Comparison of ENCODE assay signal across 9 cellular contexts in genomic region chr5:14900661-14901461, GRCh38. TPM values are rescaled to one million over a fixed set of nuclear protein-coding genes. Genes with fewer than 3 reads are reported as not detected.
A peak's percentile ranks its signal among the peaks of the same experiment; 100 is the strongest.
DNase-seq lines count a peak whose midpoint lies in the region; ATAC-seq and TF ChIP-seq lines count a peak whose summit lies in the region.
"Had no signal": no experiment of that assay in that cellular context is flagged by ENCODE, and none has a peak within 500 bp of the region (broad histone marks: within the 10 kb centered on the region; RNA-seq: fewer than 3 reads in every experiment).

No MANE protein-coding gene starts in this region.

- H3K27ac ChIP-seq in smooth muscle cell (ENCODE audit: low read depth) (peak overlapping the region; percentile 82), ovary (no peak overlapping the region)

- DNase-seq in GM04504 (ENCODE audit: low read depth) (peak; percentile 17), chondrocyte (ENCODE audit: low spot score) (no peak), iris pigment epithelial cell (ENCODE audit: low read depth) (peak; percentile 61), smooth muscle cell (lab: John Stamatoyannopoulos, UW; ENCODE audit: unreplicated experiment) (no peak), ovary (no peak), DMS79 treated with DMSO at 0.1 percent for 48 hours (lab: John Stamatoyannopoulos, UW) (no peak)
- no peak for DNase-seq in activated naive CD4-positive, alpha-beta T cell (lab: John Stamatoyannopoulos, UW)
- DNase-seq: MM.1S had no signal

- H3K4me3 ChIP-seq in smooth muscle cell (no peak overlapping the region), ovary (no peak overlapping the region)

- H3K27me3 ChIP-seq in smooth muscle cell (ENCODE audit: low read depth) = no peaks in the 10 kb centered on the region
- no peaks in the 10 kb centered on the region for H3K27me3 ChIP-seq in ovary

- H3K4me1 Mint-ChIP-seq in chondrocyte (ENCODE audit: low read depth) = peaks cover 25% of the 10 kb centered on the region

- ATAC-seq in GM18498 (IDR thresholded peaks at IDR 0.05; ENCODE audit: unreplicated experiment) = no peak

- no peak overlapping the region for H3K4me3 Mint-ChIP-seq in chondrocyte (ENCODE audit: unreplicated experiment)

- H3F3A ChIP-seq in smooth muscle cell (ENCODE audit: low read depth) = peaks cover 17% of the 10 kb centered on the region

- no peak for TF ChIP-seq POLR2A in ovary (IDR thresholded peaks at IDR 0.05)

- no peaks in the 10 kb centered on the region for H3K79me2 ChIP-seq in smooth muscle cell (ENCODE audit: low read depth)

- H2AFZ ChIP-seq in smooth muscle cell (ENCODE audit: low read depth) = peak overlapping the region; percentile 5

- H3K9ac ChIP-seq in smooth muscle cell (ENCODE audit: low read depth) = peak overlapping the region; percentile 36

- H3K9me3 ChIP-seq in smooth muscle cell (replicated peaks; ENCODE audit: low read depth) (no peaks in the 10 kb centered on the region), ovary (no peaks in the 10 kb centered on the region)

- no peak for TF ChIP-seq EP300 in ovary (IDR thresholded peaks at IDR 0.05)

- no peaks in the 10 kb centered on the region for H4K20me1 ChIP-seq in smooth muscle cell (ENCODE audit: low read depth)

- peak overlapping the region; percentile 98 for H3K27ac Mint-ChIP-seq in chondrocyte (ENCODE audit: unreplicated experiment)

- H3K4me2 ChIP-seq in smooth muscle cell = peak overlapping the region; percentile 83

- H3K36me3 ChIP-seq in smooth muscle cell (ENCODE audit: low read depth) (no peaks in the 10 kb centered on the region), ovary (no peaks in the 10 kb centered on the region)

- H3K36me3 Mint-ChIP-seq in chondrocyte (ENCODE audit: low read depth) = no peaks in the 10 kb centered on the region

- intact Hi-C loops in ovary (cut with DNase I) = loop anchor here in 1 of 4 donors (1.0 kb wide), 1 partner anchor 125 kb away; no protein-coding TSS in a partner anchor

- TF ChIP-seq CTCF in chondrocyte (IDR thresholded peaks at IDR 0.05) (no peak), smooth muscle cell (IDR thresholded peaks at IDR 0.05; ENCODE audit: borderline replicate concordance, insufficient read depth, poor library complexity, severe bottlenecking) (no peak), ovary (IDR thresholded peaks at IDR 0.05) (no peak)

- 12% methylated on average over 9 of the region's 9 CpGs for WGBS in smooth muscle cell (ENCODE audit: low lambda C conversion rate)
- WGBS in ovary, 3 donors = 33 to 39% (median 36%) methylated on average over 9 of the region's 9 CpGs

- H3K9me3 Mint-ChIP-seq in chondrocyte (ENCODE audit: low read depth) = no peaks in the 10 kb centered on the region

- H3K4me1 ChIP-seq in smooth muscle cell (ENCODE audit: low read depth) (no peaks in the 10 kb centered on the region), ovary (ENCODE audit: insufficient read depth) (no peaks in the 10 kb centered on the region)

- no peaks in the 10 kb centered on the region for H3K27me3 Mint-ChIP-seq in chondrocyte (ENCODE audit: low read depth)

RNA-seq across cellular contexts. Expression of gene ANKH, which starts 29.3 kb away (rescaled TPM):
- total RNA-seq in chondrocyte (97.2 to 117 TPM (median 114 TPM) in 3 replicates), smooth muscle cell (37.3 and 48.0 TPM in 2 replicates), ovary (10 to 100 TPM; 26.1 to 80.7 (median 48.3) TPM)
- polyA plus RNA-seq in smooth muscle cell (25.4 and 56.6 TPM in 2 replicates), ovary (10 to 100 TPM; 17.2 to 29.2 TPM)

Comparison
In these comparisons a context has a peak if more than half of its experiments do, and no peak if none do; other contexts are left out.
1. DNase-seq: peak in GM04504 (single experiment) and iris pigment epithelial cell (single experiment); none in chondrocyte (single experiment), smooth muscle cell (single experiment), ovary (0 of 5), DMS79 treated with DMSO at 0.1 percent for 48 hours (single experiment) and activated naive CD4-positive, alpha-beta T cell (0 of 4).